In genomic region chr20:2799271-2799670, GRCh38 we compare ENCODE assay signal across 2 cellular contexts.
TF ChIP-seq lines count a peak whose summit lies in the region.

No MANE protein-coding gene starts in this region.

TF ChIP-seq in WTC11, 78 proteins besides CTCF, POLR2A, EP300 and RAD21 (continued from another document and continues in another):
- TF ChIP-seq AFF4 (CRISPR knock-in tag; IDR thresholded peaks at IDR 0.05; ENCODE audit: borderline replicate concordance): no peak
- TF ChIP-seq ATF6 (CRISPR knock-in tag; IDR thresholded peaks at IDR 0.05): no peak
- TF ChIP-seq E2F1 (CRISPR knock-in tag; IDR thresholded peaks at IDR 0.05): peak; percentile 44; the same call in 1 of the 2 replicates
- TF ChIP-seq GRHL2 (CRISPR knock-in tag; IDR thresholded peaks at IDR 0.05; ENCODE audit: insufficient replicate concordance, severe bottlenecking): no peak
- TF ChIP-seq ETV6 (CRISPR knock-in tag; IDR thresholded peaks at IDR 0.05): no peak
- TF ChIP-seq PRRX2 (CRISPR knock-in tag; IDR thresholded peaks at IDR 0.05): no peak
- no peak for TF ChIP-seq ZNF263 (CRISPR knock-in tag; IDR thresholded peaks at IDR 0.05; ENCODE audit: low read depth)
- no peak for TF ChIP-seq TP53 (CRISPR knock-in tag; IDR thresholded peaks at IDR 0.05)
- no peak for TF ChIP-seq ATF1 (CRISPR knock-in tag; IDR thresholded peaks at IDR 0.05)
- TF ChIP-seq ELF4 (CRISPR knock-in tag; IDR thresholded peaks at IDR 0.05; ENCODE audit: low read depth): no peak
- no peak for TF ChIP-seq OVOL2 (CRISPR knock-in tag; IDR thresholded peaks at IDR 0.05; ENCODE audit: borderline replicate concordance)
- TF ChIP-seq PREB (CRISPR knock-in tag; IDR thresholded peaks at IDR 0.05; ENCODE audit: borderline replicate concordance): no peak
- TF ChIP-seq SP1 (CRISPR knock-in tag; conservative IDR thresholded peaks at IDR 0.05): no peak

TF ChIP-seq in HEK293T, 16 proteins besides CTCF, POLR2A, EP300 and RAD21 (continued from another document):
- no peak for TF ChIP-seq PKNOX1 (IDR thresholded peaks at IDR 0.05)
- no peak for TF ChIP-seq ELF4 (IDR thresholded peaks at IDR 0.05)
- no peak for TF ChIP-seq SUZ12 (IDR thresholded peaks at IDR 0.05)
- no peak for TF ChIP-seq NFRKB (IDR thresholded peaks at IDR 0.05)
- TF ChIP-seq FOXK2 (IDR thresholded peaks at IDR 0.05): no peak
- TF ChIP-seq CTBP1 (IDR thresholded peaks at IDR 0.05; ENCODE audit: borderline replicate concordance): no peak
- no peak for TF ChIP-seq LEF1 (IDR thresholded peaks at IDR 0.05; ENCODE audit: borderline replicate concordance)
- TF ChIP-seq ARNT (IDR thresholded peaks at IDR 0.05): no peak
- TF ChIP-seq TARDBP (IDR thresholded peaks at IDR 0.05): no peak
TF ChIP-seq in HEK293T: peak in this region for 0.
